In the genomic region with DNA sequence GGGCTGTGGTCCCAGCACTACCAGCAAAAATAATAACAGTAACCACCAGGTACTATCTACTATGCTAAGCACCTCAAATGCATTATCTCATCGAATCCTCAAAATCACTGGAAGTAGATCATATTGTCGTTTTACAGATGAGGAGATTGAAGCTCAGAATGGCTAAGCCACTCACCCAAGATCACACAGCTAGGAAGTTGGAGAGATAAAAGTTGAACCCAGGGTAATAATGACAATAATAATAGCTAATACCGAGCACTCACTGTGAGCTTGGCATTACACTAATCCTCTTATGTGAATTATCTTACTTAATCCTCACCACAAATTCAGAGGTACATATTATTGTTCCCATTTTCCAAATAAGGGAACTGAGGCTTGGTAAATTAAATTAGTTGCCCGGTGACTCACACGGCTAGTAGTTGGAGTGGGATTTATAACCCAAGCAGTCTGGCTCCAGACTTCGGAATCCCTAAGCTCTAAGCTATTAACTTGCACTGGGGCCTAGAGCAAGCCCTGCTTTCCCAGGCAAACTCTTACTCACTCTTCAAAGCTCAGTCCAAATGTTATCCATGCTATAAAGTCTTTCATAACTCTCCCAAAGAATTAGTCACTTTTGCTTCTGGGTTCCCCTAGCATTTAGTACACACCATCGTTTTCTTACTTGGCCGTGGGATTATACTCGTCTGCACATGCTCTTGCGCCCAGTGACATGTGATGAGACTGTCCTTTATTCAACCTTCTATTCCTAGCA, we compare ENCODE assay signal across 12 cellular contexts. TPM values are rescaled to one million over a fixed set of nuclear protein-coding genes. Genes with fewer than 3 reads are reported as not detected.
A peak's percentile ranks its signal among the peaks of the same experiment; 100 is the strongest.
DNase-seq lines count a peak whose midpoint lies in the region; ATAC-seq, FAIRE-seq and TF ChIP-seq lines count a peak whose summit lies in the region.
"Had no signal": no experiment of that assay in that cellular context is flagged by ENCODE, and none has a peak within 500 bp of the region (broad histone marks: within the 10 kb centered on the region; RNA-seq: fewer than 3 reads in every experiment).

No MANE protein-coding gene starts in this region.

- no peaks in the 10 kb centered on the region for H3K36me3 ChIP-seq in right lobe of liver

- H3K27me3 ChIP-seq in right lobe of liver = peaks cover 0 to 7% of the 10 kb centered on the region in 2 donors

- H3K9me3 ChIP-seq in right lobe of liver = no peaks in the 10 kb centered on the region

- 84% methylated on average over 10 of the region's 10 CpGs for WGBS in right lobe of liver (ENCODE audit: insufficient coverage, low coverage, low lambda C conversion rate, missing lambda C conversion rate)

- ATAC-seq in GM19455 (IDR thresholded peaks at IDR 0.05; ENCODE audit: unreplicated experiment) (no peak), right lobe of liver (no peak)

- peaks cover 0 to 10% (median 0%) of the 10 kb centered on the region in 4 donors for H3K4me1 ChIP-seq in right lobe of liver

- intact Hi-C loops in right lobe of liver (cut with DNase I) = no loop called here

- peak; percentile 49 for DNase-seq in GOT3 (lab: John Stamatoyannopoulos, UW)
- DNase-seq in amniotic stem cell (lab: John Stamatoyannopoulos, UW) = peak; percentile 92
- peak; percentile 77 for DNase-seq in foreskin melanocyte
- peak; percentile 93 for DNase-seq in skeletal muscle cell (ENCODE audit: low read depth)
- DNase-seq in right lobe of liver = no peak
- DNase-seq in activated gamma-delta T cell (lab: John Stamatoyannopoulos, UW) = no peak
- DNase-seq in GM12892 (ENCODE audit: insufficient read length) = no peak
- DNase-seq: activated B cell treated with CpG ODN at 0.5 μM for 24 hours; anterior cingulate cortex; stimulated activated CD4-positive, alpha-beta T cell treated with anti-CD3 and anti-CD28 coated beads, Interleukin-1b, Interleukin-23, amount 100 ng/mL, for 48 hours had no signal

- no peak overlapping the region for H3K27ac ChIP-seq in right lobe of liver

- no peak for TF ChIP-seq CTCF in right lobe of liver (IDR thresholded peaks at IDR 0.05)

- TF ChIP-seq POLR2A in right lobe of liver (IDR thresholded peaks at IDR 0.05) (no peak), GM12892 (IDR thresholded peaks at IDR 0.05; ENCODE audit: low read depth, low read length) (no peak)

- H3K4me3 ChIP-seq in skeletal muscle cell (ENCODE audit: low read depth, low read length) (no peak overlapping the region), right lobe of liver (no peak overlapping the region)

- FAIRE-seq in GM12892 (lab: Jason Lieb, UNC) = no peak
- FAIRE-seq: islet of Langerhans had no signal

RNA-seq across cellular contexts. Expression of a gene that starts 3.8 kb away (rescaled TPM):
- under 1 TPM in 5 of 6 experiments, not detected in 1; 0.06 to 0.51 (median 0.20) TPM for total RNA-seq in right lobe of liver
- polyA plus RNA-seq in GM12892 (2012; ENCODE audit: missing spikeins) = not detected
- total RNA-seq: activated B cell treated with CpG ODN at 0.5 μM for 24 hours had no signal

RNA-seq across cellular contexts. Expression of a gene that starts 9.3 kb away (rescaled TPM):
- total RNA-seq in right lobe of liver = under 1 TPM in 3 of 6 experiments, not detected in 3; 0.10 to 0.26 (median 0.23) TPM
- polyA plus RNA-seq in GM12892 (2012; ENCODE audit: missing spikeins) = not detected
- total RNA-seq: activated B cell treated with CpG ODN at 0.5 μM for 24 hours had no signal

RNA-seq across cellular contexts. Expression of a gene that starts 58.6 kb away (rescaled TPM):
- total RNA-seq in right lobe of liver = 10 to 100 TPM in 2 of 6 experiments, 1 to 10 TPM in 4; 6.7 to 12.0 (median 8.9) TPM
- 24.4 TPM for polyA plus RNA-seq in GM12892 (2012; ENCODE audit: missing spikeins)

Comparison
In these comparisons a context has a peak if more than half of its experiments do, and no peak if none do; other contexts are left out.
1. DNase-seq: peak in GOT3 (single experiment), amniotic stem cell (single experiment), foreskin melanocyte (single experiment) and skeletal muscle cell (single experiment); none in right lobe of liver (0 of 3), activated gamma-delta T cell (single experiment) and GM12892 (single experiment).